1 cellular context compared by ENCODE assay signal in the genomic region with DNA sequence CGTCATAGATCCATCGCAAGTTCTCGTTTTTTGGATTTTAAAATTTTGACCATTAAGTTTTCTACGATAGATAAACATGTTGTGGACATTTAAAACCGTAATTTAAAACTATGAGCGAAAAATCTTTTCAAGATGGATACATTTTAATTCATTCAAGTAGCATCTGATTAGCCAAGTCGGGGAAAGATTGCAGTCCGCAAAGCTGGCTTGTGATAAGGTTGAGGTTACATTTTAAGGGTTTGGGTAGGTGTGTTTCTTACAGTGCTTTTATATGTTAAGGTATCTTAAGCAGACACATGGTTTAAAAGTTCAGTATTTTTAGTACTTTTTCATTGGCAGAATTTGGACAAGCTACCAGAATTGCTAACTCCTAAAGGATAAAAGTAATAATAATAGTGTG.
TF ChIP-seq lines count a peak whose summit lies in the region.

No MANE protein-coding gene starts in this region.

TF ChIP-seq in WTC11, 78 proteins besides CTCF, POLR2A, EP300 and RAD21 (continued from another document):
- TF ChIP-seq, protein P1, sequence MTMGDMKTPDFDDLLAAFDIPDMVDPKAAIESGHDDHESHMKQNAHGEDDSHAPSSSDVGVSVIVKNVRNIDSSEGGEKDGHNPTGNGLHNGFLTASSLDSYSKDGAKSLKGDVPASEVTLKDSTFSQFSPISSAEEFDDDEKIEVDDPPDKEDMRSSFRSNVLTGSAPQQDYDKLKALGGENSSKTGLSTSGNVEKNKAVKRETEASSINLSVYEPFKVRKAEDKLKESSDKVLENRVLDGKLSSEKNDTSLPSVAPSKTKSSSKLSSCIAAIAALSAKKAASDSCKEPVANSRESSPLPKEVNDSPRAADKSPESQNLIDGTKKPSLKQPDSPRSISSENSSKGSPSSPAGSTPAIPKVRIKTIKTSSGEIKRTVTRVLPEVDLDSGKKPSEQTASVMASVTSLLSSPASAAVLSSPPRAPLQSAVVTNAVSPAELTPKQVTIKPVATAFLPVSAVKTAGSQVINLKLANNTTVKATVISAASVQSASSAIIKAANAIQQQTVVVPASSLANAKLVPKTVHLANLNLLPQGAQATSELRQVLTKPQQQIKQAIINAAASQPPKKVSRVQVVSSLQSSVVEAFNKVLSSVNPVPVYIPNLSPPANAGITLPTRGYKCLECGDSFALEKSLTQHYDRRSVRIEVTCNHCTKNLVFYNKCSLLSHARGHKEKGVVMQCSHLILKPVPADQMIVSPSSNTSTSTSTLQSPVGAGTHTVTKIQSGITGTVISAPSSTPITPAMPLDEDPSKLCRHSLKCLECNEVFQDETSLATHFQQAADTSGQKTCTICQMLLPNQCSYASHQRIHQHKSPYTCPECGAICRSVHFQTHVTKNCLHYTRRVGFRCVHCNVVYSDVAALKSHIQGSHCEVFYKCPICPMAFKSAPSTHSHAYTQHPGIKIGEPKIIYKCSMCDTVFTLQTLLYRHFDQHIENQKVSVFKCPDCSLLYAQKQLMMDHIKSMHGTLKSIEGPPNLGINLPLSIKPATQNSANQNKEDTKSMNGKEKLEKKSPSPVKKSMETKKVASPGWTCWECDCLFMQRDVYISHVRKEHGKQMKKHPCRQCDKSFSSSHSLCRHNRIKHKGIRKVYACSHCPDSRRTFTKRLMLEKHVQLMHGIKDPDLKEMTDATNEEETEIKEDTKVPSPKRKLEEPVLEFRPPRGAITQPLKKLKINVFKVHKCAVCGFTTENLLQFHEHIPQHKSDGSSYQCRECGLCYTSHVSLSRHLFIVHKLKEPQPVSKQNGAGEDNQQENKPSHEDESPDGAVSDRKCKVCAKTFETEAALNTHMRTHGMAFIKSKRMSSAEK (CRISPR knock-in tag; IDR thresholded peaks at IDR 0.05; ENCODE audit: borderline replicate concordance) = no peak
- TF ChIP-seq ESRRA (CRISPR knock-in tag; IDR thresholded peaks at IDR 0.05; ENCODE audit: borderline replicate concordance) = no peak
- no peak for TF ChIP-seq TCF7 (CRISPR knock-in tag; IDR thresholded peaks at IDR 0.05; ENCODE audit: low read depth)
- no peak for TF ChIP-seq CREM (CRISPR knock-in tag; IDR thresholded peaks at IDR 0.05)
- TF ChIP-seq, protein P2, sequence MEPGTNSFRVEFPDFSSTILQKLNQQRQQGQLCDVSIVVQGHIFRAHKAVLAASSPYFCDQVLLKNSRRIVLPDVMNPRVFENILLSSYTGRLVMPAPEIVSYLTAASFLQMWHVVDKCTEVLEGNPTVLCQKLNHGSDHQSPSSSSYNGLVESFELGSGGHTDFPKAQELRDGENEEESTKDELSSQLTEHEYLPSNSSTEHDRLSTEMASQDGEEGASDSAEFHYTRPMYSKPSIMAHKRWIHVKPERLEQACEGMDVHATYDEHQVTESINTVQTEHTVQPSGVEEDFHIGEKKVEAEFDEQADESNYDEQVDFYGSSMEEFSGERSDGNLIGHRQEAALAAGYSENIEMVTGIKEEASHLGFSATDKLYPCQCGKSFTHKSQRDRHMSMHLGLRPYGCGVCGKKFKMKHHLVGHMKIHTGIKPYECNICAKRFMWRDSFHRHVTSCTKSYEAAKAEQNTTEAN (CRISPR knock-in tag; IDR thresholded peaks at IDR 0.05) = no peak
- TF ChIP-seq NR1H2 (CRISPR knock-in tag; IDR thresholded peaks at IDR 0.05) = no peak
- TF ChIP-seq NR2C2 (CRISPR knock-in tag; IDR thresholded peaks at IDR 0.05) = no peak
- TF ChIP-seq MYBL2 (CRISPR knock-in tag; IDR thresholded peaks at IDR 0.05) = no peak
- TF ChIP-seq SOX15 (CRISPR knock-in tag; IDR thresholded peaks at IDR 0.05) = no peak
